ENCODE assay signal across 8 cellular contexts in genomic region chr7:32479574-32480200, GRCh38. TPM values are rescaled to one million over a fixed set of nuclear protein-coding genes. Genes with fewer than 3 reads are reported as not detected.
DNase-seq lines count a peak whose midpoint lies in the region; ATAC-seq and TF ChIP-seq lines count a peak whose summit lies in the region.

No MANE protein-coding gene starts in this region.

- H3K4me3 ChIP-seq in NB4 (ENCODE audit: low read depth, low read length) = no peak overlapping the region

- no peak for TF ChIP-seq POLR2A in NB4 (IDR thresholded peaks at IDR 0.05; ENCODE audit: extremely low read depth, insufficient read length)

- peak; percentile 93 for TF ChIP-seq CTCF in GM12872 (IDR thresholded peaks at IDR 0.05; ENCODE audit: insufficient read depth, low read depth, low read length)
- TF ChIP-seq CTCF in NB4 (IDR thresholded peaks at IDR 0.05; ENCODE audit: low read depth, low read length) = peak; percentile 98

- peak; percentile 76 for DNase-seq in AG08395 (ENCODE audit: low spot score)
- DNase-seq in NB4 (ENCODE audit: low read depth) = peak; percentile 77
- peak; percentile 58 for DNase-seq in SK-N-DZ (ENCODE audit: low spot score)
- DNase-seq in fibroblast of the conjunctiva (ENCODE audit: low read depth) = peak; percentile 53
- peak; percentile 37 for DNase-seq in smooth muscle cell of the brain vasculature (ENCODE audit: low read depth, low spot score)
- no peak for DNase-seq in GM19238 (ENCODE audit: insufficient read length, low spot score)

- no peak for ATAC-seq in GM21576 (IDR thresholded peaks at IDR 0.05; ENCODE audit: unreplicated experiment)

RNA-seq across cellular contexts. Expression of gene LSM5, which starts 10.5 kb away (rescaled TPM):
- 182 and 390 TPM in 2 replicates for polyA plus RNA-seq in SK-N-DZ (2014; cell fraction: cytosol; rRNA removed)
- 139 and 172 TPM in 2 replicates for polyA plus RNA-seq in SK-N-DZ (2014; cell fraction: nucleus; rRNA removed)

RNA-seq across cellular contexts. Expression of gene AVL9, which starts 15.6 kb away (rescaled TPM):
- polyA plus RNA-seq in SK-N-DZ (2014; cell fraction: cytosol; rRNA removed) = 18.9 and 19.6 TPM in 2 replicates
- polyA plus RNA-seq in SK-N-DZ (2014; cell fraction: nucleus; rRNA removed) = 17.6 and 31.7 TPM in 2 replicates
